Comparison of ENCODE assay signal across 8 cellular contexts in the genomic region with DNA sequence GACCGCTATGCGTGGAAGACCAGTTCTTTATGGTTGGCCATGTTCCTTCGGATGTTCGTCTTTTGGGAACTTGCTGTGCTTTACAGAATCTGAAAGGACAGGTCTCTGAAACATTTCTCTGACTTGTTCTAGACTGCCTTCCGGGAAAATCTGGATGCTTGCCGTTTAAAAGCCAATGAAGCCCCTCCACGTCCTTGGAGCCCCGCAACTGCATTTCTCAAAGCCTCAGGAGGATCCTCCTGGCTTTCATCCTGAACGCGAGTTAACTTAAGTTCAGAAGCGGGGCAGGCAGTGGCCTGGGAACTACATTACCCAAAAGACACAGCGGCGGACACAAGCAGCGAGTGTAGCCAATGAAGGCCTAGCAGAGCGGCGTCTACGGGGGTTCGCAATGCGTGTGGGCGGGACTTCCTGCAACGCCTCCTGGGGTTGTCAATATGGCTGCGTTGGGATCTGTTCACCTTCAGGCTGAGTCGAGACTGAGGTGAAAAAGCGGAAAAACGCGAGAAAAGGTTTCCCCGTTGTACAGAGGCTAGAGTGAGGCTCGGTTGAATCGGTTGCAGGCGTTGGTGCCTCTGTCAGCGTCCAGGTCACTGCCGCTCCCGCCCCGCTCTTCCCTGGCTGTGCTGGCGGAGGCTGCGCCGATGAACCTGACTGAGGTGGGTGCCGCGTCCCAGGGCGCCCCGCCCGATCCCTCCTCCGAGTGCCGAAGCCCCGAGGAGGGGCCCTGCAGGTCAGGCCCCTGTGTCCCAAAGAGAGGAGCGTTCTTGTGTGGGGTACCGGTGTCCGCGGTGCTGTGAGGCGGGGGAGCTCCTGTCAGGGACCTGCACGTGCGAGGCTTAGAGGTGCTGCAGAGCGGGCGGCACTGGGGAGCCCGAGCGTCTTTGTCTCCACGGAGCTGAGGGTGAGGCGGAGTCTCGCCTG. TPM values are rescaled to one million over a fixed set of nuclear protein-coding genes. Genes with fewer than 3 reads are reported as not detected.
A peak's percentile ranks its signal among the peaks of the same experiment; 100 is the strongest.
DNase-seq lines count a peak whose midpoint lies in the region; ATAC-seq, FAIRE-seq and TF ChIP-seq lines count a peak whose summit lies in the region.

Gene ZNF17 (plus strand): TSS at position 414 of the 924 bp plus-strand sequence. CDS start 2,455 bp downstream, outside the sequence.

- H3K27me3 ChIP-seq in BE2C: no peaks in the 10 kb centered on the region

- H3K9me3 ChIP-seq in BE2C: no peaks in the 10 kb centered on the region; the same call in 1 of the 2 replicates

- H3K4me3 ChIP-seq in BE2C (ENCODE audit: low read depth, low read length) (peak within 1 kb of the TSS; percentile 93), choroid plexus epithelial cell (ENCODE audit: low read depth, low read length) (peak within 1 kb of the TSS; percentile 88)

- FAIRE-seq in GM19239 (lab: Jason Lieb, UNC): peak; percentile 94

- peak; percentile 94 for DNase-seq in BE2C
- DNase-seq in GM19239 (ENCODE audit: insufficient read length, low spot score): peak; percentile 91
- peak; percentile 84 to 96 for DNase-seq in NCI-H524 (lab: John Stamatoyannopoulos, UW)
- peak; percentile 86 for DNase-seq in activated CD4-positive, alpha-beta T cell treated with anti-CD3 and anti-CD28 coated beads for 24 hours (ENCODE audit: low read depth in 2 of 2)
- DNase-seq in choroid plexus epithelial cell (ENCODE audit: low read depth): peak; percentile 97
- DNase-seq in kidney tubule cell (ENCODE audit: low spot score): peak; percentile 92
- peak; percentile 75 to 78 for DNase-seq in stimulated activated CD4-positive, alpha-beta T cell treated with anti-CD3 and anti-CD28 coated beads, Interleukin-1b, Interleukin-23, amount 100 ng/mL, for 1 hour (ENCODE audit: low read depth in 2 of 2)

- ATAC-seq in HG03442 (IDR thresholded peaks at IDR 0.05; ENCODE audit: unreplicated experiment): peak; percentile 99

- H3K4me1 ChIP-seq in BE2C: no peaks in the 10 kb centered on the region

- peaks cover 13% of the 10 kb centered on the region for H3K36me3 ChIP-seq in BE2C

- no peak for TF ChIP-seq CTCF in BE2C (IDR thresholded peaks at IDR 0.05; ENCODE audit: low read depth, low read length)
- no peak for TF ChIP-seq CTCF in choroid plexus epithelial cell (conservative IDR thresholded peaks at IDR 0.05; ENCODE audit: low read depth, low read length)

RNA-seq across cellular contexts. Expression of gene ZNF17, which starts in this region (rescaled TPM):
- polyA plus RNA-seq in BE2C (2012; ENCODE audit: insufficient read depth, insufficient read length, low read depth): 2.6 TPM

Comparison
In these comparisons a context has a peak if more than half of its experiments do, and no peak if none do; other contexts are left out.
1. Peak in every context shown above with its lines: DNase-seq, ATAC-seq and H3K4me3 ChIP-seq.